20 cellular contexts compared by ENCODE assay signal in genomic region chr3:123658860-123659221, GRCh38.
DNase-seq lines count a peak whose midpoint lies in the region; ATAC-seq and TF ChIP-seq lines count a peak whose summit lies in the region.
"Had no signal": no experiment of that assay in that cellular context is flagged by ENCODE, and none has a peak within 500 bp of the region (broad histone marks: within the 10 kb centered on the region; RNA-seq: fewer than 3 reads in every experiment).

No MANE protein-coding gene starts in this region.

- peak overlapping the region; percentile 93 for H3K27ac Mint-ChIP-seq in chondrocyte (ENCODE audit: unreplicated experiment)
- H3K27ac Mint-ChIP-seq: activated CD4-positive, alpha-beta memory T cell treated with anti-CD3 and anti-CD28 coated beads for 36 hours; naive thymus-derived CD8-positive, alpha-beta T cell had no signal

- peaks cover 56% of the 10 kb centered on the region for H3K36me3 Mint-ChIP-seq in chondrocyte (ENCODE audit: low read depth)
- H3K36me3 Mint-ChIP-seq: activated CD4-positive, alpha-beta memory T cell treated with anti-CD3 and anti-CD28 coated beads for 36 hours had no signal

- ATAC-seq in HG02970 (IDR thresholded peaks at IDR 0.05; ENCODE audit: low FRiP score, unreplicated experiment): no peak
- ATAC-seq in HG02798 (IDR thresholded peaks at IDR 0.05; ENCODE audit: poor library complexity, unreplicated experiment): no peak
- ATAC-seq: naive thymus-derived CD8-positive, alpha-beta T cell; Panc1 had no signal

- no peak for TF ChIP-seq CTCF in chondrocyte (IDR thresholded peaks at IDR 0.05)

- H3K4me3 Mint-ChIP-seq in chondrocyte (ENCODE audit: unreplicated experiment): no peak overlapping the region
- H3K4me3 Mint-ChIP-seq: activated CD4-positive, alpha-beta memory T cell treated with anti-CD3 and anti-CD28 coated beads for 36 hours; naive thymus-derived CD8-positive, alpha-beta T cell had no signal

- peaks cover 3% of the 10 kb centered on the region for H3K9me3 Mint-ChIP-seq in chondrocyte (ENCODE audit: low read depth)

- DNase-seq in EH (ENCODE audit: low read depth) (peak; percentile 64), chondrocyte (ENCODE audit: low spot score) (no peak), medulla oblongata (ENCODE audit: extremely low spot score) (peak; percentile 75), superior temporal gyrus (ENCODE audit: extremely low spot score) (peak; percentile 39), NCI-H82 (lab: John Stamatoyannopoulos, UW) (no peak), NCI-H2227 (lab: John Stamatoyannopoulos, UW; ENCODE audit: unreplicated experiment) (no peak)
- DNase-seq: activated CD4-positive, alpha-beta memory T cell treated with anti-CD3 and anti-CD28 coated beads for 36 hours; Caco-2; cortex of kidney; erythroblast; GF-D8; kidney glomerular epithelial cell; naive thymus-derived CD8-positive, alpha-beta T cell; NCI-H2081 treated with DMSO at 0.1 percent for 48 hours; NCI-H69; stimulated activated CD4-positive, alpha-beta T cell treated with anti-CD3 and anti-CD28 coated beads, Interleukin-2, amount 100 ng/mL, for 24 hours; SW 1271 had no signal

- no peaks in the 10 kb centered on the region for H3K27me3 Mint-ChIP-seq in chondrocyte (ENCODE audit: low read depth)

- peaks cover 95% of the 10 kb centered on the region for H3K4me1 Mint-ChIP-seq in chondrocyte (ENCODE audit: low read depth)
- H3K4me1 Mint-ChIP-seq: naive thymus-derived CD8-positive, alpha-beta T cell had no signal

Comparison
In these comparisons a context has a peak if more than half of its experiments do, and no peak if none do; other contexts are left out.
1. DNase-seq: peak in EH (single experiment), medulla oblongata (single experiment) and superior temporal gyrus (single experiment); none in chondrocyte (single experiment), NCI-H82 (single experiment) and NCI-H2227 (single experiment).